Comparison of ENCODE assay signal across 22 cellular contexts in genomic region chr15:97678677-97679076, GRCh38.
"Had no signal": no experiment of that assay in that cellular context is flagged by ENCODE, and none has a peak within 500 bp of the region (broad histone marks: within the 10 kb centered on the region; RNA-seq: fewer than 3 reads in every experiment).

No MANE protein-coding gene starts in this region.

- H3K27me3 ChIP-seq: tibial nerve had no signal

- H3K27ac ChIP-seq: epithelial cell of prostate, spleen, tibial nerve, VCaP had no signal

- DNase-seq: activated CD4-positive, alpha-beta T cell treated with anti-CD3 and anti-CD28 coated beads for 4 hours; activated CD4-positive, alpha-beta T cell treated with anti-CD3 and anti-CD28 coated beads, Interleukin-2, amount 50 U/mL, for 48 hours; activated CD8-positive, alpha-beta memory T cell treated with anti-CD3 and anti-CD28 coated beads for 24 hours; activated effector memory CD4-positive, alpha-beta T cell treated with Interleukin-2 at 50 U/mL for 16 hours; activated naive CD4-positive, alpha-beta T cell treated with Interleukin-2 at 50 U/mL for 16 hours; anterior cingulate cortex; effector CD8-positive, alpha-beta T cell; glutamatergic neuron; hippocampal formation; kidney; naive thymus-derived CD8-positive, alpha-beta T cell; nucleus accumbens; right cardiac atrium; spleen; stimulated activated naive CD4-positive, alpha-beta T cell treated with Interleukin-2 at 50 U/mL for 16 hours; T-cell had no signal

- H3K4me1 ChIP-seq: spleen, tibial nerve had no signal

- H3K36me3 ChIP-seq: spleen, tibial nerve had no signal

- FAIRE-seq: endometrium, frontal cortex, kidney, urothelium cell line had no signal

- H3K4me3 ChIP-seq: spleen, tibial nerve had no signal

- ATAC-seq: naive thymus-derived CD8-positive, alpha-beta T cell; right cardiac atrium; T-cell had no signal

- H3K9me3 ChIP-seq: tibial nerve had no signal
